8 cellular contexts compared by ENCODE assay signal in the genomic region with DNA sequence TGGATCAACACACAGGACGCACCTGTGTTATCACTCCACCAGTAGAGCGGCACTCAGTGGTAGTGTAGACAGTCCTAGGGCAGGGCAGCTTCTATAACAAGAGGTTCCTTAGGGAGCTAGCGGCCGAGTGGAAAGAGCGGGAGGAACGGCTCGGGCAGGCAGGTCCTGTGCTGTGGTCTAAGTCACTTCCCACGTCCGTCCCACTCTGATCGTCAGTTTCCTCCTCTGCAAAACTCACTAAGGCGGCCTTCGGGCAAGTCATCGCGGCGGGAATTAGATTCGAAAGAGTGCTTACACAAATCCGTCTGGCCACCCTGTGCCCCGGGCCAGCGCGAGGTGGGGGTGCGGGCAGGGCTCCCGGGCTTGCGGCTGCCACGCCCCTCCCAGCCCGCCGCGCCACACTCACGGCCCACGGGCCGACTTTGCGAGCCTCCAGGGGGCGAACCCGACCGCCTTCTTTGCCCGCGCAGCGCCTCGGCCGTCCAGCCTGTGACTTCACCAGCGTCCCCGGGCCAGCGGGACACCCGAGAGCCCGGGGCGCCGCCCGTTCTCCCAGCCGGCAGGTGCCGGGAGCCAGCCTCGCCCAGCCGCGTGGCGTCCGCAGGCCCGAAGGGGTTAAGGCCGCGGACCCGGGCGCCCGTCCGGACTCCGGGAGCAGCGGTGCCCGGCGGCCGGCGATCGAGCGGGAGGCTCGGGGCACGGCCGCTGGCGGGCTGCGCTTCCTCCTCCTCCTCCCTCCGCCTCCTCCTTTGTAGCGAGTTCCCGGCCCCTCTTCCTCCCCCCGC. TPM values are rescaled to one million over a fixed set of nuclear protein-coding genes. Genes with fewer than 3 reads are reported as not detected.
DNase-seq lines count a peak whose midpoint lies in the region; ATAC-seq, FAIRE-seq and TF ChIP-seq lines count a peak whose summit lies in the region.

No MANE protein-coding gene starts in this region.

- H3K27ac ChIP-seq in AG04450 (ENCODE audit: low read depth, low read length) = no peak overlapping the region
- H3K27ac ChIP-seq in K562 (ENCODE audit: extremely low read depth, low read depth, low read length) = no peak overlapping the region

- no peak for TF ChIP-seq EP300 in K562 (IDR thresholded peaks at IDR 0.05; ENCODE audit: low read length)

- POLR2A ChIA-PET in AG04450 (lab: Yijun Ruan, JAX) = no interaction called here
- POLR2A ChIA-PET in K562 (lab: Yijun Ruan, JAX) = no interaction called here

- no peaks in the 10 kb centered on the region; a peak in 1 of 5 replicates for H3K4me1 ChIP-seq in K562 (replicated peaks in 1 of 2; ENCODE audit: control insufficient read depth in 2 of 2, insufficient read depth in 2 of 2, low read length in 2 of 2)

- intact Hi-C loops in K562 (cut with micrococcal nuclease) = no loop called here
- intact Hi-C loops in posterior vena cava (cut with DNase I) = loop anchor here in 1 of 2 donors (5.0 kb wide), 1 partner anchor 94 kb away; no protein-coding TSS in a partner anchor

- ATAC-seq in K562 = no peak
- no peak for ATAC-seq in HG03460 (IDR thresholded peaks at IDR 0.05; ENCODE audit: unreplicated experiment)

- BruUV-seq in K562 (replicated peaks; lab: Mats Ljungman, UMichigan) = no TSS peak

- no peak overlapping the region for H2AFZ ChIP-seq in K562 (ENCODE audit: low read depth, low read length)

- no peaks in the 10 kb centered on the region for H3K9me3 ChIP-seq in AG04450 (ENCODE audit: control insufficient read depth, insufficient read depth, low read length)
- H3K9me3 ChIP-seq in K562 (replicated peaks; ENCODE audit: control insufficient read depth, insufficient read depth, low read depth, low read length) = no peaks in the 10 kb centered on the region

- no peak overlapping the region for H3K9ac ChIP-seq in K562 (ENCODE audit: insufficient read depth in 1 of 2, low read depth in 2 of 2, low read length in 2 of 2)

- TF ChIP-seq CTCF in AG04450 (IDR thresholded peaks at IDR 0.05; ENCODE audit: low read depth, low read length) = peak; percentile 55
- no peak for TF ChIP-seq CTCF in K562 (IDR thresholded peaks at IDR 0.05 in 2 of 3, conservative IDR thresholded peaks at IDR 0.05 in 1 of 3; ENCODE audit: insufficient read depth in 2 of 3, low read depth in 1 of 3, low read length in 3 of 3)

- peaks cover 10% of the 10 kb centered on the region for H3K27me3 ChIP-seq in AG04450 (ENCODE audit: control insufficient read depth, insufficient read depth, low read length)
- H3K27me3 ChIP-seq in K562 (ENCODE audit: control insufficient read depth in 2 of 2, insufficient read depth in 2 of 2, low read length in 2 of 2) = peaks cover 20 to 77% of the 10 kb centered on the region in 2 experiments; a peak in 3 of 5 replicates

- no peaks in the 10 kb centered on the region for H3K36me3 ChIP-seq in K562 (ENCODE audit: control insufficient read depth, insufficient read depth, low read length)

- CTCF ChIA-PET in AG04450 (lab: Charles Lee) (interaction anchor here (0.6 to 1.7 kb wide), 3 partner anchors 96 to 298 kb away, joined by 3 to 13 read pairs (median 8); no protein-coding TSS in a partner anchor), K562 (lab: Yijun Ruan, JAX; ENCODE audit: low intra/inter-chr PET ratio) (no interaction called here)

- TF ChIP-seq RAD21 in K562 (CRISPR knock-in tag; conservative IDR thresholded peaks at IDR 0.05 in 1 of 2, IDR thresholded peaks at IDR 0.05 in 1 of 2) = no peak

- DNase-seq in AG04450 (ENCODE audit: low read depth, low spot score) (no peak), GOT3 (lab: John Stamatoyannopoulos, UW) (peak; percentile 41), RPMI7951 (ENCODE audit: low read depth) (peak; percentile 74), K562 (ENCODE audit: extremely low read depth in 1 of 4, low spot score in 3 of 4) (peak in 1 of 4 experiments; percentile 14), hippocampal formation (lab: John Stamatoyannopoulos, UW) (peak; percentile 57 to 80), posterior vena cava (ENCODE audit: low spot score) (peak; percentile 95), SHP77 treated with DMSO at 0.1 percent for 48 hours (lab: John Stamatoyannopoulos, UW) (no peak)

- H3K9me1 ChIP-seq in K562 (ENCODE audit: control insufficient read depth, insufficient read depth, low read length) = no peaks in the 10 kb centered on the region

- H3K4me3 ChIP-seq in AG04450 (ENCODE audit: low read depth, low read length) (peak overlapping the region; percentile 70), K562 (no peak overlapping the region)

- FAIRE-seq in K562 (lab: Jason Lieb, UNC) = no peak

- no peak overlapping the region for H3K4me2 ChIP-seq in K562 (ENCODE audit: insufficient read depth, low read length)

- H4K20me1 ChIP-seq in K562 (replicated peaks; ENCODE audit: control insufficient read depth, insufficient read depth, low read length) = peaks cover 6% of the 10 kb centered on the region; the same call in 1 of the 2 replicates

- no peak for TF ChIP-seq POLR2A in K562 (conservative IDR thresholded peaks at IDR 0.05)

- in situ Hi-C loops in K562 (cut with MboI) = no loop called here

- H3K79me2 ChIP-seq in K562 (ENCODE audit: control insufficient read depth, insufficient read depth, low read length) = no peaks in the 10 kb centered on the region

- 20% methylated on average over 30 of the region's 78 CpGs for WGBS in K562 (ENCODE audit: insufficient coverage, low coverage, missing lambda C conversion rate)

TF ChIP-seq in K562, 482 proteins besides CTCF, POLR2A, EP300 and RAD21:
- TF ChIP-seq CHD4 (IDR thresholded peaks at IDR 0.05; ENCODE audit: insufficient read depth, insufficient replicate concordance, low read depth, low read length, poor library complexity, severe bottlenecking) (no peak), PKNOX1 (IDR thresholded peaks at IDR 0.05) (no peak), ZNF12 (CRISPR knock-in tag; IDR thresholded peaks at IDR 0.05) (peak; percentile 78), ASH1L (IDR thresholded peaks at IDR 0.05; ENCODE audit: borderline replicate concordance, low read depth, partially characterized antibody) (no peak), ESRRB (CRISPR knock-in tag; IDR thresholded peaks at IDR 0.05; ENCODE audit: borderline replicate concordance) (no peak), PTBP1 (IDR thresholded peaks at IDR 0.05; ENCODE audit: low read depth, low read length) (no peak), ZSCAN29 (IDR thresholded peaks at IDR 0.05) (no peak)

RNA-seq across cellular contexts. Expression of gene CORO2B, which starts 0.4 kb away (rescaled TPM):
- polyA plus RNA-seq in AG04450 (2011; rRNA removed) (16.1 and 22.0 TPM in 2 replicates), K562 (2011; rRNA removed) (not detected in 2 replicates), K562 (2014; fragmentation: Illumina TruSeq; extraction: Trizol) (not detected in 2 replicates), K562 (2014; fragmentation: Nextera tagmentation; extraction: Ambion mirVana) (not detected), K562 (2014; rRNA removed) (not detected in 2 replicates)
- 19.9 and 25.4 TPM in 2 replicates for polyA minus RNA-seq in AG04450 (2011; rRNA and poly(A)+ RNA removed)
- 5.6 and 5.9 TPM in 2 replicates for total RNA-seq in RPMI7951 (2014; rRNA removed; shearing (Covaris generic))
- total RNA-seq in K562 (2011; cell fraction: chromatin; rRNA removed; ENCODE audit: low replicate concordance) = not detected in 2 replicates
- not detected in 2 replicates for total RNA-seq in K562 (2011; cell fraction: nucleolus; rRNA removed)
- not detected in 2 replicates for total RNA-seq in K562 (2011; cell fraction: nucleoplasm; rRNA removed)
- total RNA-seq in K562 (2014; rRNA removed) (not detected in 2 replicates), K562 (2014; rRNA removed; fragmentation: Illumina TruSeq; extraction: Trizol) (not detected in 2 replicates), K562 (2015; rRNA removed; fragmentation: Illumina TruSeq; extraction: Trizol) (not detected in 2 replicates), K562 (2021) (not detected in 2 replicates), posterior vena cava (10 to 100 TPM in 1 of 2 donors, 1 to 10 TPM in 1; 7.2 to 11.7 TPM)
- polyA plus RNA-seq in K562 (2011; cell fraction: cytosol; rRNA removed) = not detected in 2 replicates
- not detected in 2 replicates for polyA plus RNA-seq in K562 (2011; cell fraction: nucleus; rRNA removed)
- not detected in 2 replicates for polyA plus RNA-seq in K562 (2012)
- not detected in 2 replicates for polyA minus RNA-seq in K562 (2011; rRNA and poly(A)+ RNA removed)
- not detected in 2 replicates for polyA minus RNA-seq in K562 (2011; cell fraction: cytosol; rRNA and poly(A)+ RNA removed)
- polyA minus RNA-seq in K562 (2011; cell fraction: nucleus; rRNA and poly(A)+ RNA removed) = not detected in 2 replicates

Comparison
In these comparisons a context has a peak if more than half of its experiments do, and no peak if none do; other contexts are left out.
1. DNase-seq: peak in GOT3 (single experiment), RPMI7951 (single experiment), hippocampal formation (2 of 2) and posterior vena cava (single experiment); none in AG04450 (single experiment) and SHP77 treated with DMSO at 0.1 percent for 48 hours (single experiment).